In the genomic region with DNA sequence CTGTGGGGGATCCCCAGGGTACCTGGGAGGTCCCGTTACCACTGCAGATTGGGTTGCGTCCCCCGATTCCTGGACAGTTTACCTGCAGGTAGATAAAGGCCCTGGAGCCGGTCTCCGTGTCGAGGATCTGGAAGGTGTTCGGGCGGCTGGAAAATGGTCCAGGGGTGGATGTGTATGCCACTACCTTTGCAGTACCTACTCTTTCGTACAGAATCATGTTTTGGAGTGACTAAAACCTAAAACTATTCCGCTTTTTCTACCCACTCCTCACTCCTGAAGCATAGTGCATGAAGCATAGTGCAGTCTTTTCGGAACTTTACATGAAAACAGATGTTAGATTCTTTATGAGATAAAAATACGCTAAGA, we compare ENCODE assay signal across 8 cellular contexts. TPM values are rescaled to one million over a fixed set of nuclear protein-coding genes. Genes with fewer than 3 reads are reported as not detected.
DNase-seq lines count a peak whose midpoint lies in the region; ATAC-seq and TF ChIP-seq lines count a peak whose summit lies in the region.

No MANE protein-coding gene starts in this region.

- 1% methylated on average over 12 of the region's 12 CpGs for WGBS in prostate gland

- H3K27me3 ChIP-seq in SJSA1 (replicated peaks) (no peaks in the 10 kb centered on the region), prostate gland (replicated peaks; ENCODE audit: insufficient read depth) (no peaks in the 10 kb centered on the region)

- TF ChIP-seq CTCF in fibroblast of villous mesenchyme (IDR thresholded peaks at IDR 0.05; ENCODE audit: insufficient read depth, low read depth, low read length) (no peak), prostate gland (IDR thresholded peaks at IDR 0.05) (no peak)

- H3K4me3 ChIP-seq in SJSA1 (peak overlapping the region; percentile 65), fibroblast of villous mesenchyme (ENCODE audit: low read depth, low read length) (peak overlapping the region; percentile 91), prostate gland (peak overlapping the region; percentile 69 to 79)

- H3K27ac ChIP-seq in SJSA1: peak overlapping the region; percentile 76
- H3K27ac ChIP-seq in prostate gland: peak overlapping the region; percentile 80 to 87

- intact Hi-C loops in prostate gland (cut with DNase I): no loop called here

- H3K36me3 ChIP-seq in SJSA1: peaks cover 19% of the 10 kb centered on the region
- H3K36me3 ChIP-seq in prostate gland: no peaks in the 10 kb centered on the region

- H3K9me3 ChIP-seq in SJSA1 (replicated peaks) (no peaks in the 10 kb centered on the region), prostate gland (no peaks in the 10 kb centered on the region)

- H3K4me1 ChIP-seq in SJSA1 (replicated peaks) (0 out of 2 replicates have a peak, but pooled peaks cover 3% of the 10 kb centered on the region), prostate gland (replicated peaks) (peaks cover 5% of the 10 kb centered on the region)

- no peak for ATAC-seq in GM19463 (IDR thresholded peaks at IDR 0.05; ENCODE audit: unreplicated experiment)

- peak; percentile 60 for DNase-seq in DMS53 (lab: John Stamatoyannopoulos, UW)
- no peak for DNase-seq in DMS53 treated with DMSO at 0.1 percent for 48 hours (lab: John Stamatoyannopoulos, UW; ENCODE audit: unreplicated experiment)
- DNase-seq in SJSA1 (ENCODE audit: low read depth in 1 of 2, low spot score in 2 of 2): no peak
- no peak for DNase-seq in fibroblast of villous mesenchyme (ENCODE audit: low read depth)
- peak; percentile 32 for DNase-seq in prostate gland (ENCODE audit: low spot score)
- DNase-seq in C1 segment of cervical spinal cord (lab: John Stamatoyannopoulos, UW): no peak
- DNase-seq in stimulated activated CD4-positive, alpha-beta T cell treated with anti-CD3 and anti-CD28 coated beads, Interleukin-4, amount 100 ng/mL, for 1 hour: no peak

- TF ChIP-seq POLR2A in prostate gland (IDR thresholded peaks at IDR 0.05): no peak

RNA-seq across cellular contexts. Expression of gene WDR75, which starts 0.4 kb away (rescaled TPM):
- total RNA-seq in SJSA1 (2014; rRNA removed; shearing (Covaris generic)): 40.4 and 54.7 TPM in 2 replicates
- total RNA-seq in fibroblast of villous mesenchyme (34.5 and 47.5 TPM in 2 replicates), prostate gland (10 to 100 TPM; 15.3 to 30.7 TPM)

Comparison
In these comparisons a context has a peak if more than half of its experiments do, and no peak if none do; other contexts are left out.
1. DNase-seq: peak in DMS53 (single experiment) and prostate gland (single experiment); none in DMS53 treated with DMSO at 0.1 percent for 48 hours (single experiment), SJSA1 (0 of 2), fibroblast of villous mesenchyme (single experiment), C1 segment of cervical spinal cord (0 of 14) and stimulated activated CD4-positive, alpha-beta T cell treated with anti-CD3 and anti-CD28 coated beads, Interleukin-4, amount 100 ng/mL, for 1 hour (single experiment).
2. Peak in every context shown above with its lines, with median percentiles within 50 percentile points of each other: H3K4me3 ChIP-seq.